1 cellular context compared by ENCODE assay signal in genomic region chr2:215136669-215137328, GRCh38.
A peak's percentile ranks its signal among the peaks of the same experiment; 100 is the strongest.
TF ChIP-seq lines count a peak whose summit lies in the region.

No MANE protein-coding gene starts in this region.

TF ChIP-seq in GM12878, 131 proteins besides CTCF, POLR2A, EP300 and RAD21 (continued from another document):
- TF ChIP-seq USF1 (IDR thresholded peaks at IDR 0.05; ENCODE audit: borderline replicate concordance, extremely low read length, insufficient read depth, low read depth, low read length) = no peak
- 0 out of 2 replicates have a peak, but pooled peaks have one; percentile 9 for TF ChIP-seq TCF7 (IDR thresholded peaks at IDR 0.05; ENCODE audit: borderline replicate concordance)
- peak; percentile 76; the same call in 2 of the 3 replicates for TF ChIP-seq POU2F2 (IDR thresholded peaks at IDR 0.05; ENCODE audit: borderline replicate concordance, low read depth, low read length)
- TF ChIP-seq BHLHE40 (IDR thresholded peaks at IDR 0.05; ENCODE audit: borderline replicate concordance in 1 of 2, low read depth in 2 of 2, low read length in 1 of 2) = peak; percentile 38 to 73; a peak in 3 of 4 replicates
- no peak for TF ChIP-seq CBX5 (IDR thresholded peaks at IDR 0.05; ENCODE audit: low read depth)
- TF ChIP-seq SMARCA5 (IDR thresholded peaks at IDR 0.05) = no peak
- TF ChIP-seq, protein P1, sequence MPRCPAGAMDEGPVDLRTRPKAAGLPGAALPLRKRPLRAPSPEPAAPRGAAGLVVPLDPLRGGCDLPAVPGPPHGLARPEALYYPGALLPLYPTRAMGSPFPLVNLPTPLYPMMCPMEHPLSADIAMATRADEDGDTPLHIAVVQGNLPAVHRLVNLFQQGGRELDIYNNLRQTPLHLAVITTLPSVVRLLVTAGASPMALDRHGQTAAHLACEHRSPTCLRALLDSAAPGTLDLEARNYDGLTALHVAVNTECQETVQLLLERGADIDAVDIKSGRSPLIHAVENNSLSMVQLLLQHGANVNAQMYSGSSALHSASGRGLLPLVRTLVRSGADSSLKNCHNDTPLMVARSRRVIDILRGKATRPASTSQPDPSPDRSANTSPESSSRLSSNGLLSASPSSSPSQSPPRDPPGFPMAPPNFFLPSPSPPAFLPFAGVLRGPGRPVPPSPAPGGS (IDR thresholded peaks at IDR 0.05; ENCODE audit: borderline replicate concordance, insufficient read depth, low read depth, low read length, poor library complexity, severe bottlenecking) = peak; percentile 85
- TF ChIP-seq, protein P2, sequence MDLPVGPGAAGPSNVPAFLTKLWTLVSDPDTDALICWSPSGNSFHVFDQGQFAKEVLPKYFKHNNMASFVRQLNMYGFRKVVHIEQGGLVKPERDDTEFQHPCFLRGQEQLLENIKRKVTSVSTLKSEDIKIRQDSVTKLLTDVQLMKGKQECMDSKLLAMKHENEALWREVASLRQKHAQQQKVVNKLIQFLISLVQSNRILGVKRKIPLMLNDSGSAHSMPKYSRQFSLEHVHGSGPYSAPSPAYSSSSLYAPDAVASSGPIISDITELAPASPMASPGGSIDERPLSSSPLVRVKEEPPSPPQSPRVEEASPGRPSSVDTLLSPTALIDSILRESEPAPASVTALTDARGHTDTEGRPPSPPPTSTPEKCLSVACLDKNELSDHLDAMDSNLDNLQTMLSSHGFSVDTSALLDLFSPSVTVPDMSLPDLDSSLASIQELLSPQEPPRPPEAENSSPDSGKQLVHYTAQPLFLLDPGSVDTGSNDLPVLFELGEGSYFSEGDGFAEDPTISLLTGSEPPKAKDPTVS (IDR thresholded peaks at IDR 0.05; ENCODE audit: low read depth, low read length) = no peak
- TF ChIP-seq IKZF1 (conservative IDR thresholded peaks at IDR 0.05) = peak; percentile 39; the same call in 1 of the 2 replicates
- TF ChIP-seq MTA2 (IDR thresholded peaks at IDR 0.05; ENCODE audit: low read depth) = peak; percentile 67
- peak; percentile 26 for TF ChIP-seq JUNB (IDR thresholded peaks at IDR 0.05)
- TF ChIP-seq RUNX3 (IDR thresholded peaks at IDR 0.05; ENCODE audit: low read length) = peak; percentile 83
- no peak for TF ChIP-seq RB1 (IDR thresholded peaks at IDR 0.05; ENCODE audit: borderline replicate concordance)
- no peak for TF ChIP-seq CREB1 (IDR thresholded peaks at IDR 0.05; ENCODE audit: low read depth)
- TF ChIP-seq RELB (IDR thresholded peaks at IDR 0.05; ENCODE audit: low read depth) = peak; percentile 20; the same call in 1 of the 2 replicates
- peak; percentile 73 for TF ChIP-seq PKNOX1 (IDR thresholded peaks at IDR 0.05)
- TF ChIP-seq PBX3 (IDR thresholded peaks at IDR 0.05; ENCODE audit: insufficient replicate concordance, low read depth, low read length) = peak; percentile 62
- TF ChIP-seq KLF5 (IDR thresholded peaks at IDR 0.05; ENCODE audit: partially characterized antibody) = no peak
- no peak; the same call in 1 of the 2 replicates for TF ChIP-seq POLR2AphosphoS5 (IDR thresholded peaks at IDR 0.05; ENCODE audit: low read length)
- TF ChIP-seq DPF2 (IDR thresholded peaks at IDR 0.05) = 0 out of 2 replicates have a peak, but pooled peaks have one; percentile 36
- no peak for TF ChIP-seq ASH2L (IDR thresholded peaks at IDR 0.05; ENCODE audit: borderline replicate concordance, low read depth)
- TF ChIP-seq, protein P3, sequence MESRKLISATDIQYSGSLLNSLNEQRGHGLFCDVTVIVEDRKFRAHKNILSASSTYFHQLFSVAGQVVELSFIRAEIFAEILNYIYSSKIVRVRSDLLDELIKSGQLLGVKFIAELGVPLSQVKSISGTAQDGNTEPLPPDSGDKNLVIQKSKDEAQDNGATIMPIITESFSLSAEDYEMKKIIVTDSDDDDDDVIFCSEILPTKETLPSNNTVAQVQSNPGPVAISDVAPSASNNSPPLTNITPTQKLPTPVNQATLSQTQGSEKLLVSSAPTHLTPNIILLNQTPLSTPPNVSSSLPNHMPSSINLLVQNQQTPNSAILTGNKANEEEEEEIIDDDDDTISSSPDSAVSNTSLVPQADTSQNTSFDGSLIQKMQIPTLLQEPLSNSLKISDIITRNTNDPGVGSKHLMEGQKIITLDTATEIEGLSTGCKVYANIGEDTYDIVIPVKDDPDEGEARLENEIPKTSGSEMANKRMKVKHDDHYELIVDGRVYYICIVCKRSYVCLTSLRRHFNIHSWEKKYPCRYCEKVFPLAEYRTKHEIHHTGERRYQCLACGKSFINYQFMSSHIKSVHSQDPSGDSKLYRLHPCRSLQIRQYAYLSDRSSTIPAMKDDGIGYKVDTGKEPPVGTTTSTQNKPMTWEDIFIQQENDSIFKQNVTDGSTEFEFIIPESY (IDR thresholded peaks at IDR 0.05) = no peak
- no peak for TF ChIP-seq FOXM1 (IDR thresholded peaks at IDR 0.05; ENCODE audit: low read depth, low read length)
- 0 out of 2 replicates have a peak, but pooled peaks have one; percentile 47 for TF ChIP-seq MTA3 (IDR thresholded peaks at IDR 0.05; ENCODE audit: borderline replicate concordance, low read length)
- TF ChIP-seq CEBPB (IDR thresholded peaks at IDR 0.05; ENCODE audit: borderline replicate concordance in 1 of 2, low read depth in 2 of 2, low read length in 2 of 2) = peak in 1 of 2 experiments; percentile 31; a peak in 1 of 4 replicates
- peak; percentile 40; the same call in 1 of the 2 replicates for TF ChIP-seq RAD51 (IDR thresholded peaks at IDR 0.05)
- TF ChIP-seq, protein P4, sequence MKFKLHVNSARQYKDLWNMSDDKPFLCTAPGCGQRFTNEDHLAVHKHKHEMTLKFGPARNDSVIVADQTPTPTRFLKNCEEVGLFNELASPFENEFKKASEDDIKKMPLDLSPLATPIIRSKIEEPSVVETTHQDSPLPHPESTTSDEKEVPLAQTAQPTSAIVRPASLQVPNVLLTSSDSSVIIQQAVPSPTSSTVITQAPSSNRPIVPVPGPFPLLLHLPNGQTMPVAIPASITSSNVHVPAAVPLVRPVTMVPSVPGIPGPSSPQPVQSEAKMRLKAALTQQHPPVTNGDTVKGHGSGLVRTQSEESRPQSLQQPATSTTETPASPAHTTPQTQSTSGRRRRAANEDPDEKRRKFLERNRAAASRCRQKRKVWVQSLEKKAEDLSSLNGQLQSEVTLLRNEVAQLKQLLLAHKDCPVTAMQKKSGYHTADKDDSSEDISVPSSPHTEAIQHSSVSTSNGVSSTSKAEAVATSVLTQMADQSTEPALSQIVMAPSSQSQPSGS (IDR thresholded peaks at IDR 0.05; ENCODE audit: low read length) = peak; percentile 70
- TF ChIP-seq NFIC (IDR thresholded peaks at IDR 0.05; ENCODE audit: low read depth, low read length) = peak; percentile 31; the same call in 1 of the 2 replicates
- TF ChIP-seq ZBTB40 (IDR thresholded peaks at IDR 0.05; ENCODE audit: borderline replicate concordance) = 0 out of 2 replicates have a peak, but pooled peaks have one; percentile 31
- TF ChIP-seq ATF7 (IDR thresholded peaks at IDR 0.05; ENCODE audit: low read depth) = peak; percentile 44; the same call in 1 of the 2 replicates
- no peak for TF ChIP-seq PAX5 (IDR thresholded peaks at IDR 0.05; ENCODE audit: borderline replicate concordance, low read depth, low read length)
